Comparison of ENCODE assay signal across 9 cellular contexts in the genomic region with DNA sequence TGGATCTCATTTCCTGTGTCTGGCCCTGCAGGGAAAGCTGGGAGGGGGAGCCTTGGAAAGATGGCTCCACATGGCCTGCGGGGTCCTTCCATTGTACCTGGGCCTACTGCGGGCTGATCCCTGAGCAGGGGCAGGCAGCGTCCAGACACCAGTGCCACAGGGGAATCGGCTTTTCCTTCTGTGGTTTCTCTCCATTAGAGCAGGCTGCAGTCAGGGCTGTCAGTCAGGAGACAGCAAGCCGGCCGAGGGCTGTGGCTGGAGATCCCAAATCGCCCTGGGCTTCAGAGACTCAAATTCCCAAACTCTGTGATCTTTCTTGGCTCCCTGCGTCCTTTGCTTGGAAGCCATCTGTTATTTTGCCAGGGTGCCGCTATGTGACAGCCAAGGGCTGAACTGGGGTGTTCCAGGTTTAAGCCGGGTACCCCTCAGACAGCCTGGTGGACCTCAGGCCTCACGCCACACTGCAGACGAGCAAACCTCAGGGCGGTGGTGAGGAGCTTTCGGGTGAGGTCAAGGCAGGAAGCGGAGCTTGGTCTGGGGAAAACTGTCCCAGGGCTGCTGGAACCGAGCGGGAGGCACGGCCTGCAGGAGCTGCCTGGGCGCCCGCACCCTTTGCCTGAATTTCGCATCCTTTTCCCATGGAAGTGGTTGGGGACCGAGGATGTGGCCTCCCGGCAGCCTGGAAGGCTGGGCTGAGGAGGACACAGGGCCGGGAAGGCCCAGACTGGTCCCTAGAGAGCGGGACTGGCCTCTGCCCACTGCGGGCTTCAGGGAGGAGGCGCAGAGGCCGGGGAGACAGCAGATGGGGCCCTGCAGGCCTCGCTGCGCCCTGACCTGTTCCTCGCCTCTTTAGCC. TPM values are rescaled to one million over a fixed set of nuclear protein-coding genes. Genes with fewer than 3 reads are reported as not detected.
A peak's percentile ranks its signal among the peaks of the same experiment; 100 is the strongest.
DNase-seq lines count a peak whose midpoint lies in the region; ATAC-seq and TF ChIP-seq lines count a peak whose summit lies in the region.
"Had no signal": no experiment of that assay in that cellular context is flagged by ENCODE, and none has a peak within 500 bp of the region (broad histone marks: within the 10 kb centered on the region; RNA-seq: fewer than 3 reads in every experiment).

No MANE protein-coding gene starts in this region.

- H3K27ac ChIP-seq in BLaER1, result peak overlapping the region; percentile 92
- peak overlapping the region; percentile 99 for H3K27ac ChIP-seq in HCT116 (ENCODE audit: low read depth, low read length)
- H3K27ac ChIP-seq in mesenchymal stem cell (ENCODE audit: low read length, poor library complexity, severe bottlenecking), result no peak overlapping the region
- H3K27ac ChIP-seq in vagina, result no peak overlapping the region

- TSS peak; percentile 64 for BruUV-seq in HCT116 (replicated peaks; lab: Mats Ljungman, UMichigan)

- peaks cover 9% of the 10 kb centered on the region for H3K27me3 Mint-ChIP-seq in activated naive CD8-positive, alpha-beta T cell treated with anti-CD3 and anti-CD28 coated beads, Interleukin-2, amount 50 U/mL, for 24 hours

- peak overlapping the region; percentile 8 to 80 for H3K4ac ChIP-seq in mesenchymal stem cell (ENCODE audit: low read depth in 1 of 2, low read length in 2 of 2)

- POLR2A ChIA-PET in HCT116 (lab: Charles Lee), result interaction anchor here (1.0 kb wide), 1 partner anchor 10 kb away, joined by 4 read pairs; no protein-coding TSS in a partner anchor

- peak overlapping the region; percentile 75 for H2BK15ac ChIP-seq in mesenchymal stem cell (ENCODE audit: low read depth, poor library complexity, severe bottlenecking)

- peak overlapping the region in 1 of 2 experiments; percentile 26 for H2BK12ac ChIP-seq in mesenchymal stem cell (ENCODE audit: low read length in 2 of 2)

- DNase-seq in HCT116 (ENCODE audit: low read depth, low spot score), result no peak
- no peak for DNase-seq in activated naive CD8-positive, alpha-beta T cell treated with anti-CD3 and anti-CD28 coated beads, Interleukin-2, amount 50 U/mL, for 24 hours
- DNase-seq in mesenchymal stem cell, result no peak
- DNase-seq in vagina (ENCODE audit: extremely low spot score in 2 of 2), result no peak

- CTCF ChIA-PET in HCT116 (lab: Charles Lee), result interaction anchor here (0.8 to 1.1 kb wide), 3 partner anchors 8 to 41 kb away, joined by 3 to 4 read pairs (median 4); no protein-coding TSS in a partner anchor

- H2BK120ac ChIP-seq in mesenchymal stem cell (ENCODE audit: low read depth, low read length), result no peak overlapping the region

- H3K4me3 Mint-ChIP-seq in activated naive CD8-positive, alpha-beta T cell treated with anti-CD3 and anti-CD28 coated beads, Interleukin-2, amount 50 U/mL, for 24 hours, result peak overlapping the region; percentile 29

- H3K9me3 Mint-ChIP-seq in activated naive CD8-positive, alpha-beta T cell treated with anti-CD3 and anti-CD28 coated beads, Interleukin-2, amount 50 U/mL, for 24 hours, result no peaks in the 10 kb centered on the region

- RAD21 ChIA-PET in HCT116 (lab: Charles Lee; ENCODE audit: low non-redundant PET in 1 of 2, low total read pairs in 2 of 2, uncharacterized antibody in 2 of 2, unreplicated experiment in 2 of 2), result interaction anchor here in 1 of 2 experiments (0.7 kb wide), 1 partner anchor 94 kb away, joined by 3 read pairs; no protein-coding TSS in a partner anchor

- H4K8ac ChIP-seq in mesenchymal stem cell (ENCODE audit: low read length), result peak overlapping the region; percentile 97

- peak overlapping the region; percentile 94 for H4K91ac ChIP-seq in mesenchymal stem cell (ENCODE audit: low read length)

- H3K9ac ChIP-seq in BLaER1, result peak overlapping the region; percentile 80
- H3K9ac ChIP-seq in HCT116 (ENCODE audit: low read length), result peak overlapping the region; percentile 99
- peak overlapping the region; percentile 51 for H3K9ac ChIP-seq in mesenchymal stem cell (ENCODE audit: low read length)

- H3K18ac ChIP-seq in mesenchymal stem cell (ENCODE audit: low read depth in 1 of 2, low read length in 2 of 2), result peak overlapping the region; percentile 9 to 91

- TF ChIP-seq POLR2A in HCT116 (IDR thresholded peaks at IDR 0.05; ENCODE audit: borderline replicate concordance, extremely low read depth, insufficient read depth, insufficient read length) (no peak), vagina (IDR thresholded peaks at IDR 0.05) (no peak)

- H3K27me3 ChIP-seq in BLaER1 (no peaks in the 10 kb centered on the region), HCT116 (ENCODE audit: insufficient read depth, low read length) (no peaks in the 10 kb centered on the region), mesenchymal stem cell (ENCODE audit: control insufficient read depth in 1 of 2, insufficient read depth in 1 of 2, low read length in 2 of 2) (peaks cover 9 to 53% of the 10 kb centered on the region in 2 experiments), vagina (peaks cover 3% of the 10 kb centered on the region)

- H2AK5ac ChIP-seq in mesenchymal stem cell (ENCODE audit: low read length, severe bottlenecking), result no peak overlapping the region

- H3K4me1 Mint-ChIP-seq in activated naive CD8-positive, alpha-beta T cell treated with anti-CD3 and anti-CD28 coated beads, Interleukin-2, amount 50 U/mL, for 24 hours, result peaks cover 9% of the 10 kb centered on the region

- H3K4me1 ChIP-seq in BLaER1 (peaks cover 56% of the 10 kb centered on the region), HCT116 (ENCODE audit: control insufficient read depth in 1 of 2, insufficient read depth in 2 of 2, low read length in 2 of 2) (peaks cover 14 to 42% of the 10 kb centered on the region in 2 experiments), mesenchymal stem cell (ENCODE audit: control insufficient read depth, insufficient read depth, low read depth, low read length) (peaks cover 27% of the 10 kb centered on the region), vagina (peaks cover 18% of the 10 kb centered on the region)

- H3K4me3 ChIP-seq in BLaER1 (peak overlapping the region; percentile 76), HCT116 (replicated peaks in 1 of 2; ENCODE audit: low read depth in 1 of 2, low read length in 2 of 2) (peak overlapping the region; percentile 71 to 97), mesenchymal stem cell (ENCODE audit: insufficient read depth in 1 of 2, low read depth in 1 of 2, low read length in 2 of 2) (peak overlapping the region in 1 of 2 experiments; percentile 62), vagina (peak overlapping the region in 1 of 2 donors; percentile 43)

- H3K79me1 ChIP-seq in mesenchymal stem cell (replicated peaks; ENCODE audit: low read length, poor library complexity, severe bottlenecking), result no peaks in the 10 kb centered on the region

- TF ChIP-seq CTCF in HCT116 (IDR thresholded peaks at IDR 0.05 in 2 of 3, conservative IDR thresholded peaks at IDR 0.05 in 1 of 3; ENCODE audit: borderline replicate concordance in 1 of 3, insufficient read depth in 1 of 3, low read depth in 2 of 3, low read length in 2 of 3) (no peak), vagina (IDR thresholded peaks at IDR 0.05) (no peak)

- peaks cover 3% of the 10 kb centered on the region for H3K36me3 Mint-ChIP-seq in activated naive CD8-positive, alpha-beta T cell treated with anti-CD3 and anti-CD28 coated beads, Interleukin-2, amount 50 U/mL, for 24 hours (ENCODE audit: low read depth)

- H3K4me2 ChIP-seq in BLaER1, result peak overlapping the region; percentile 100
- H3K4me2 ChIP-seq in HCT116 (ENCODE audit: low read length), result peak overlapping the region; percentile 99
- peak overlapping the region; percentile 86 for H3K4me2 ChIP-seq in mesenchymal stem cell (ENCODE audit: low read length, poor library complexity, severe bottlenecking)

- H3K9me2 ChIP-seq in HCT116 (ENCODE audit: insufficient read depth), result no peaks in the 10 kb centered on the region

- H3K79me2 ChIP-seq in HCT116 (ENCODE audit: insufficient read depth, low read length), result peaks cover 32% of the 10 kb centered on the region

- ATAC-seq in HCT116 (peak; percentile 39), GM18868 (IDR thresholded peaks at IDR 0.05; ENCODE audit: unreplicated experiment) (no peak), HG03280 (IDR thresholded peaks at IDR 0.05; ENCODE audit: unreplicated experiment) (no peak)
- peak; percentile 11 for ATAC-seq in activated naive CD8-positive, alpha-beta T cell treated with anti-CD3 and anti-CD28 coated beads, Interleukin-2, amount 50 U/mL, for 24 hours
- no peak for ATAC-seq in activated CD4-positive, CD25-positive, alpha-beta regulatory T cell treated with anti-CD3 and anti-CD28 coated beads, Interleukin-2, amount 50 U/mL, for 24 hours

- H3K9me3 ChIP-seq in BLaER1 (peaks cover 3% of the 10 kb centered on the region; the same call in 1 of the 2 replicates), HCT116 (ENCODE audit: control insufficient read depth in 1 of 2, insufficient read depth in 1 of 2, low read depth in 1 of 2, low read length in 2 of 2) (no peaks in the 10 kb centered on the region), mesenchymal stem cell (ENCODE audit: control insufficient read depth, low read length) (no peaks in the 10 kb centered on the region), vagina (no peaks in the 10 kb centered on the region)

- intact Hi-C loops in HCT116 (cut with micrococcal nuclease) (loop anchor here (1.0 to 2.0 kb wide), 2 partner anchors 67 to 93 kb away; no protein-coding TSS in a partner anchor), vagina (cut with DNase I) (no loop called here)

- no peak overlapping the region for H2AFZ ChIP-seq in HCT116 (ENCODE audit: low read depth, low read length, poor library complexity, severe bottlenecking)
- no peak overlapping the region for H2AFZ ChIP-seq in mesenchymal stem cell (ENCODE audit: low read depth, low read length)

- no peak overlapping the region for H3K23ac ChIP-seq in mesenchymal stem cell (ENCODE audit: low read length in 2 of 2)

- H4K20me1 ChIP-seq in BLaER1, result no peaks in the 10 kb centered on the region
- no peaks in the 10 kb centered on the region for H4K20me1 ChIP-seq in HCT116 (ENCODE audit: insufficient read depth)

- H3K36me3 ChIP-seq in BLaER1 (peaks cover 20% of the 10 kb centered on the region), HCT116 (ENCODE audit: control insufficient read depth in 1 of 2, insufficient read depth in 2 of 2, low read length in 2 of 2) (peaks cover 9 to 18% of the 10 kb centered on the region in 2 experiments; a peak in 2 of 4 replicates), mesenchymal stem cell (ENCODE audit: control insufficient read depth in 1 of 2, insufficient read depth in 2 of 2, low read depth in 1 of 2, low read length in 2 of 2) (no peaks in the 10 kb centered on the region), vagina (no peaks in the 10 kb centered on the region)

- no peak overlapping the region for H3K27ac Mint-ChIP-seq in activated naive CD8-positive, alpha-beta T cell treated with anti-CD3 and anti-CD28 coated beads, Interleukin-2, amount 50 U/mL, for 24 hours

- H3K14ac ChIP-seq in mesenchymal stem cell (ENCODE audit: low read length in 2 of 2), result no peak overlapping the region

- 67% methylated on average over 31 of the region's 31 CpGs for WGBS in mesenchymal stem cell

- H2BK5ac ChIP-seq in mesenchymal stem cell (ENCODE audit: low read depth, low read length, poor library complexity, severe bottlenecking), result no peak overlapping the region

- TF ChIP-seq RAD21 in HCT116 (IDR thresholded peaks at IDR 0.05; ENCODE audit: low read depth), result no peak

RNA-seq across cellular contexts. Expression of gene CPNE7, which starts 1.5 kb away (rescaled TPM):
- total RNA-seq in HCT116 (2021; ENCODE audit: unreplicated experiment), result 201 TPM
- polyA plus RNA-seq in HCT116 (2012), result 136 and 148 TPM in 2 replicates
- 5.6 TPM for polyA plus RNA-seq in mesenchymal stem cell (2013, experiment 1 of 2)
- 4.8 TPM for polyA plus RNA-seq in mesenchymal stem cell (2013, experiment 2 of 2)
- total RNA-seq in vagina, result 4.9 TPM

RNA-seq across cellular contexts. Expression of gene RPL13, which starts 13.6 kb away (rescaled TPM):
- total RNA-seq in HCT116 (2021; ENCODE audit: unreplicated experiment), result 4,404 TPM
- polyA plus RNA-seq in HCT116 (2012), result 9,099 and 10,215 TPM in 2 replicates
- 2,898 TPM for polyA plus RNA-seq in mesenchymal stem cell (2013, experiment 1 of 2)
- polyA plus RNA-seq in mesenchymal stem cell (2013, experiment 2 of 2), result 2,946 TPM
- 8,204 TPM for total RNA-seq in vagina

RNA-seq across cellular contexts. Expression of gene DPEP1, which starts 39.4 kb away (rescaled TPM):
- total RNA-seq in HCT116 (2021; ENCODE audit: unreplicated experiment) (1.1 TPM), vagina (not detected)
- 0.73 and 1.1 TPM in 2 replicates for polyA plus RNA-seq in HCT116 (2012)
- not detected for polyA plus RNA-seq in mesenchymal stem cell (2013, experiment 1 of 2)
- not detected for polyA plus RNA-seq in mesenchymal stem cell (2013, experiment 2 of 2)
- total RNA-seq: Daoy had no signal

Comparison
In these comparisons a context has a peak if more than half of its experiments do, and no peak if none do; other contexts are left out.
1. H3K27ac ChIP-seq: peak in BLaER1 (single experiment) and HCT116 (single experiment); none in mesenchymal stem cell (single experiment) and vagina (single experiment).
2. ATAC-seq: peak in HCT116 (single experiment) and activated naive CD8-positive, alpha-beta T cell treated with anti-CD3 and anti-CD28 coated beads, Interleukin-2, amount 50 U/mL, for 24 hours (single experiment); none in GM18868 (single experiment), activated CD4-positive, CD25-positive, alpha-beta regulatory T cell treated with anti-CD3 and anti-CD28 coated beads, Interleukin-2, amount 50 U/mL, for 24 hours (0 of 2) and HG03280 (single experiment).
3. RNA of gene CPNE7, which starts 1.5 kb away (total RNA-seq): 201 TPM in HCT116 (single experiment); 4.9 TPM in vagina (single experiment); every median in the first group is over 10 times any median in the second.
4. Peak in every context shown above with its lines, with median percentiles within 50 percentile points of each other: H3K4me2 ChIP-seq and H3K9ac ChIP-seq.